8 cellular contexts compared by ENCODE assay signal in genomic region chr6:110815260-110816109, GRCh38. TPM values are rescaled to one million over a fixed set of nuclear protein-coding genes. Genes with fewer than 3 reads are reported as not detected.
DNase-seq lines count a peak whose midpoint lies in the region; TF ChIP-seq lines count a peak whose summit lies in the region.

Gene CDK19, minus strand, starts transcription at chr6:110815469. Its CDS starts 333 bp downstream, at chr6:110815136.

- peak within 1 kb of the TSS; percentile 92 for H3K4me3 ChIP-seq in effector memory CD4-positive, alpha-beta T cell (ENCODE audit: insufficient read depth, low read depth, low read length, poor library complexity, severe bottlenecking)

- no peak for TF ChIP-seq CTCF in GM20000 (IDR thresholded peaks at IDR 0.05; ENCODE audit: extremely low read depth, missing control alignments)

- H3K4me1 ChIP-seq in effector memory CD4-positive, alpha-beta T cell (ENCODE audit: control insufficient read depth, insufficient read depth, low read length, poor library complexity, severe bottlenecking): peaks cover 5% of the 10 kb centered on the region

- DNase-seq in CMK (ENCODE audit: low read depth) (peak; percentile 96), GM20000 (ENCODE audit: low spot score) (peak; percentile 95), HT-29 (ENCODE audit: low spot score) (peak; percentile 98), NOMO-1 (lab: John Stamatoyannopoulos, UW; ENCODE audit: unreplicated experiment in 2 of 2) (peak; percentile 98 to 99), medulla oblongata (ENCODE audit: extremely low spot score) (peak; percentile 99)
- DNase-seq in activated CD8-positive, alpha-beta memory T cell treated with anti-CD3 and anti-CD28 coated beads for 4 hours (ENCODE audit: low read depth in 2 of 2): peak; percentile 96 to 97
- peak; percentile 98 to 99 (median 98) for DNase-seq in effector memory CD4-positive, alpha-beta T cell
- DNase-seq in stimulated activated CD8-positive, alpha-beta memory T cell treated with anti-CD3 and anti-CD28 coated beads, Interleukin-12 subunit alpha, Interleukin-12 subunit beta, amount 100 ng/mL, for 1 hour (ENCODE audit: low read depth): peak; percentile 98

- H3K27ac ChIP-seq in effector memory CD4-positive, alpha-beta T cell (ENCODE audit: insufficient read depth, low read length, poor library complexity, severe bottlenecking): peak within 1 kb of the TSS; percentile 93

- no peaks in the 10 kb centered on the region for H3K9me3 ChIP-seq in effector memory CD4-positive, alpha-beta T cell (ENCODE audit: control insufficient read depth, low read length)

- no peaks in the 10 kb centered on the region for H3K36me3 ChIP-seq in effector memory CD4-positive, alpha-beta T cell (ENCODE audit: control insufficient read depth, insufficient read depth, low read length)

- H3K27me3 ChIP-seq in effector memory CD4-positive, alpha-beta T cell (replicated peaks; ENCODE audit: control insufficient read depth, insufficient read depth, low read length, poor library complexity, severe bottlenecking): no peaks in the 10 kb centered on the region

RNA-seq across cellular contexts. Expression of gene CDK19, which starts in this region (rescaled TPM):
- total RNA-seq in HT-29 (2014; rRNA removed; shearing (Covaris generic)): 4.0 and 4.8 TPM in 2 replicates

Comparison
In these comparisons a context has a peak if more than half of its experiments do, and no peak if none do; other contexts are left out.
1. Peak in every context shown above with its lines: DNase-seq, H3K4me3 ChIP-seq and H3K27ac ChIP-seq.